ENCODE assay signal across 12 cellular contexts in the genomic region with DNA sequence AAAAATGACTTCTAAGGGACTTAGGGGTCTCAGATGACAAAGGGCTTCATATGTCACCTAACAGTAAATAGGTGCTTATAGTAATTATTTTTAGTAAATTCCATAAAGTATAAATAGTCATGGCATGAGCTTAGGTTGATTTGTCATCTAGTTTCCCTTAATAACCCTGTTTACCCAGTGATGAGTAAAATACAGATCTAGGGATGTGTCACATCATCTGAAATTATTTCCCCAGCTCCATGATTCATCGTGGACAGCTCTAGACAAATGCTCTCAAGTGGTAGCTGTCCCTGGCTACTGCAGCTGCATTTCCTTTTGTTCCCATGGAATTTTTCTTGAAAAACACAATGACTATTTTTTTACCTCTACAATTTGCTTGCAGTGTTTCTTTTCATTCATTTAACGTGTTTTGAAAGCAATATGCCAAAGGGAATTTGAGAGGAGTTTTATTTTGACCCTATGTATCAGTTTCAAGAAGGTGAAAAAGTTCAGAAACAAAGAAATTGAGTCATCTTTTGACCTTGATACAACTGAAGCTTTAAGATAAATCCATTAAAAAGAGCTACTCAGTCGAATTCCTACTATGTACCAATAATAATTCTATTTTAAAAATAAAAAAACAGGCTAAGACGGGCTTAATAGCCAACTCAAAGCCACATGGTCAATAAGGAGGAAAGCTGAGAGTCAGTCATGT.
A peak's percentile ranks its signal among the peaks of the same experiment; 100 is the strongest.
DNase-seq lines count a peak whose midpoint lies in the region; ATAC-seq and TF ChIP-seq lines count a peak whose summit lies in the region.
"Had no signal": no experiment of that assay in that cellular context is flagged by ENCODE, and none has a peak within 500 bp of the region (broad histone marks: within the 10 kb centered on the region; RNA-seq: fewer than 3 reads in every experiment).

No MANE protein-coding gene starts in this region.

- intact Hi-C loops in Panc1 (cut with micrococcal nuclease; ENCODE audit: unreplicated experiment), result no loop called here

- CTCF ChIA-PET in Panc1 (lab: Charles Lee) (no interaction called here), WTC11 (lab: Charles Lee) (no interaction called here)

- peak; percentile 20 to 21 for ATAC-seq in activated CD4-positive, CD25-positive, alpha-beta regulatory T cell treated with anti-CD3 and anti-CD28 coated beads, Interleukin-2, amount 50 U/mL, for 24 hours
- ATAC-seq in HG02798 (IDR thresholded peaks at IDR 0.05; ENCODE audit: poor library complexity, unreplicated experiment) (peak; percentile 74), Panc1 (no peak), WTC11 (no peak)
- ATAC-seq: Right ventricle myocardium inferior had no signal

- H3K4me2 ChIP-seq in skeletal muscle satellite cell (ENCODE audit: low read length), result peak overlapping the region; percentile 3

- no peaks in the 10 kb centered on the region for H3K27me3 Mint-ChIP-seq in WTC11 (ENCODE audit: low read depth)
- H3K27me3 Mint-ChIP-seq: B cell; stimulated activated naive CD8-positive, alpha-beta T cell treated with anti-CD3 and anti-CD28 coated beads, Interleukin-15, Interleukin-2, amounts not matched to agents 100 ng/mL and 50 ng/mL, for 24 hours had no signal

- no peak overlapping the region for H3K4me3 Mint-ChIP-seq in WTC11
- H3K4me3 Mint-ChIP-seq: B cell; stimulated activated naive CD8-positive, alpha-beta T cell treated with anti-CD3 and anti-CD28 coated beads, Interleukin-15, Interleukin-2, amounts not matched to agents 100 ng/mL and 50 ng/mL, for 24 hours had no signal

- H3K27ac Mint-ChIP-seq in WTC11, result no peak overlapping the region
- H3K27ac Mint-ChIP-seq: B cell; stimulated activated naive CD8-positive, alpha-beta T cell treated with anti-CD3 and anti-CD28 coated beads, Interleukin-15, Interleukin-2, amounts not matched to agents 100 ng/mL and 50 ng/mL, for 24 hours had no signal

- H3K36me3 ChIP-seq in Panc1 (ENCODE audit: control insufficient read depth, insufficient read depth, low read length), result no peaks in the 10 kb centered on the region
- H3K36me3 ChIP-seq in skeletal muscle satellite cell (ENCODE audit: insufficient read depth, low read length), result no peaks in the 10 kb centered on the region

- H3K27me3 ChIP-seq in Panc1 (ENCODE audit: control insufficient read depth, insufficient read depth, low read length) (no peaks in the 10 kb centered on the region), skeletal muscle satellite cell (ENCODE audit: control insufficient read depth, insufficient read depth, low read length) (no peaks in the 10 kb centered on the region)

- DNase-seq in activated CD4-positive, CD25-positive, alpha-beta regulatory T cell (lab: John Stamatoyannopoulos, UW), result no peak
- DNase-seq in Panc1 (ENCODE audit: low read depth, low spot score) (peak; percentile 56), WTC11 (ENCODE audit: low spot score) (no peak), MV-4-11 (lab: John Stamatoyannopoulos, UW) (no peak), LoVo (ENCODE audit: low spot score) (no peak)
- DNase-seq: activated gamma-delta T cell had no signal

- H3K4me3 ChIP-seq in Panc1 (ENCODE audit: low read depth in 2 of 2, low read length in 2 of 2) (no peak overlapping the region), skeletal muscle satellite cell (ENCODE audit: low read length) (no peak overlapping the region)

- H3K27ac ChIP-seq in Panc1 (ENCODE audit: low read length), result no peak overlapping the region

- POLR2A ChIA-PET in Panc1 (lab: Charles Lee), result no interaction called here
- POLR2A ChIA-PET in WTC11 (lab: Charles Lee), result no interaction called here

- BruUV-seq in Panc1 (replicated peaks; lab: Mats Ljungman, UMichigan), result no TSS peak

- H3K4me1 Mint-ChIP-seq in WTC11, result peaks cover 13% of the 10 kb centered on the region
- H3K4me1 Mint-ChIP-seq: B cell had no signal

- no peaks in the 10 kb centered on the region for H3K9me3 ChIP-seq in Panc1 (ENCODE audit: control insufficient read depth, insufficient read depth, low read depth, low read length)
- no peaks in the 10 kb centered on the region for H3K9me3 ChIP-seq in skeletal muscle satellite cell (replicated peaks; ENCODE audit: low read length)

- in situ Hi-C loops in Panc1 (cut with HindIII; ENCODE audit: low pct_unique_long_range_greater_than_20kb, low sequenced_read_pairs), result no loop called here

- H3K9me3 Mint-ChIP-seq in WTC11, result no peaks in the 10 kb centered on the region
- H3K9me3 Mint-ChIP-seq: stimulated activated naive CD8-positive, alpha-beta T cell treated with anti-CD3 and anti-CD28 coated beads, Interleukin-15, Interleukin-2, amounts not matched to agents 100 ng/mL and 50 ng/mL, for 24 hours had no signal

- H3K9ac ChIP-seq in skeletal muscle satellite cell (ENCODE audit: low read depth, low read length), result peak overlapping the region; percentile 8

- no peak for TF ChIP-seq CTCF in Panc1 (IDR thresholded peaks at IDR 0.05)
- TF ChIP-seq CTCF in WTC11 (IDR thresholded peaks at IDR 0.05), result no peak

- no peaks in the 10 kb centered on the region for H3K36me3 Mint-ChIP-seq in WTC11

- H3K4me1 ChIP-seq in Panc1 (ENCODE audit: control insufficient read depth, insufficient read depth, low read length), result no peaks in the 10 kb centered on the region
- H3K4me1 ChIP-seq in skeletal muscle satellite cell (ENCODE audit: control insufficient read depth, insufficient read depth, low read length), result peaks cover 13% of the 10 kb centered on the region

TF ChIP-seq in WTC11, 78 proteins besides CTCF, POLR2A, EP300 and RAD21:
- TF ChIP-seq, protein P1, sequence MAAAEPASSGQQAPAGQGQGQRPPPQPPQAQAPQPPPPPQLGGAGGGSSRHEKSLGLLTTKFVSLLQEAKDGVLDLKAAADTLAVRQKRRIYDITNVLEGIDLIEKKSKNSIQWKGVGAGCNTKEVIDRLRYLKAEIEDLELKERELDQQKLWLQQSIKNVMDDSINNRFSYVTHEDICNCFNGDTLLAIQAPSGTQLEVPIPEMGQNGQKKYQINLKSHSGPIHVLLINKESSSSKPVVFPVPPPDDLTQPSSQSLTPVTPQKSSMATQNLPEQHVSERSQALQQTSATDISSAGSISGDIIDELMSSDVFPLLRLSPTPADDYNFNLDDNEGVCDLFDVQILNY (CRISPR knock-in tag; IDR thresholded peaks at IDR 0.05), result no peak
- TF ChIP-seq FOXK1 (CRISPR knock-in tag; IDR thresholded peaks at IDR 0.05) (no peak), SMAD4 (CRISPR knock-in tag; IDR thresholded peaks at IDR 0.05) (no peak), ZNF671 (CRISPR knock-in tag; IDR thresholded peaks at IDR 0.05) (no peak), TEAD1 (CRISPR knock-in tag; IDR thresholded peaks at IDR 0.05) (no peak)
- TF ChIP-seq, protein P2, sequence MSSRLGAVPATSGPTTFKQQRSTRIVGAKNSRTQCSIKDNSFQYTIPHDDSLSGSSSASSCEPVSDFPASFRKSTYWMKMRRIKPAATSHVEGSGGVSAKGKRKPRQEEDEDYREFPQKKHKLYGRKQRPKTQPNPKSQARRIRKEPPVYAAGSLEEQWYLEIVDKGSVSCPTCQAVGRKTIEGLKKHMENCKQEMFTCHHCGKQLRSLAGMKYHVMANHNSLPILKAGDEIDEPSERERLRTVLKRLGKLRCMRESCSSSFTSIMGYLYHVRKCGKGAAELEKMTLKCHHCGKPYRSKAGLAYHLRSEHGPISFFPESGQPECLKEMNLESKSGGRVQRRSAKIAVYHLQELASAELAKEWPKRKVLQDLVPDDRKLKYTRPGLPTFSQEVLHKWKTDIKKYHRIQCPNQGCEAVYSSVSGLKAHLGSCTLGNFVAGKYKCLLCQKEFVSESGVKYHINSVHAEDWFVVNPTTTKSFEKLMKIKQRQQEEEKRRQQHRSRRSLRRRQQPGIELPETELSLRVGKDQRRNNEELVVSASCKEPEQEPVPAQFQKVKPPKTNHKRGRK (CRISPR knock-in tag; IDR thresholded peaks at IDR 0.05; ENCODE audit: borderline replicate concordance), result no peak

Comparison
In these comparisons a context has a peak if more than half of its experiments do, and no peak if none do; other contexts are left out.
1. ATAC-seq: peak in activated CD4-positive, CD25-positive, alpha-beta regulatory T cell treated with anti-CD3 and anti-CD28 coated beads, Interleukin-2, amount 50 U/mL, for 24 hours (2 of 2) and HG02798 (single experiment); none in Panc1 (single experiment) and WTC11 (single experiment).